In genomic region chr19:4319067-4319718, GRCh38 we compare ENCODE assay signal across 1 cellular context.
A peak's percentile ranks its signal among the peaks of the same experiment; 100 is the strongest.
TF ChIP-seq lines count a peak whose summit lies in the region.

No MANE protein-coding gene starts in this region.

TF ChIP-seq in K562, 482 proteins besides CTCF, POLR2A, EP300 and RAD21:
- TF ChIP-seq MTA1 (IDR thresholded peaks at IDR 0.05; ENCODE audit: borderline replicate concordance) (0 out of 2 replicates have a peak, but pooled peaks have one; percentile 63), CREM (IDR thresholded peaks at IDR 0.05; ENCODE audit: low read depth) (no peak), TRIM24 (IDR thresholded peaks at IDR 0.05) (peak; percentile 18 to 53; a peak in 2 of 4 replicates)
- TF ChIP-seq, protein P1, sequence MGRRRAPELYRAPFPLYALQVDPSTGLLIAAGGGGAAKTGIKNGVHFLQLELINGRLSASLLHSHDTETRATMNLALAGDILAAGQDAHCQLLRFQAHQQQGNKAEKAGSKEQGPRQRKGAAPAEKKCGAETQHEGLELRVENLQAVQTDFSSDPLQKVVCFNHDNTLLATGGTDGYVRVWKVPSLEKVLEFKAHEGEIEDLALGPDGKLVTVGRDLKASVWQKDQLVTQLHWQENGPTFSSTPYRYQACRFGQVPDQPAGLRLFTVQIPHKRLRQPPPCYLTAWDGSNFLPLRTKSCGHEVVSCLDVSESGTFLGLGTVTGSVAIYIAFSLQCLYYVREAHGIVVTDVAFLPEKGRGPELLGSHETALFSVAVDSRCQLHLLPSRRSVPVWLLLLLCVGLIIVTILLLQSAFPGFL (CRISPR knock-in tag; IDR thresholded peaks at IDR 0.05): no peak
